ENCODE assay signal across 1 cellular context in genomic region chr2:209331291-209331844, GRCh38.
TF ChIP-seq lines count a peak whose summit lies in the region.

No MANE protein-coding gene starts in this region.

TF ChIP-seq in SK-N-SH treated with all-trans-retinoic acid at 6 μM for 48 hours, 23 proteins besides CTCF, POLR2A, EP300 and RAD21 (continued from another document):
- no peak for TF ChIP-seq TSHZ2 (CRISPR knock-in tag; IDR thresholded peaks at IDR 0.05)
